ENCODE assay signal across 8 cellular contexts in genomic region chr7:135980665-135981180, GRCh38. TPM values are rescaled to one million over a fixed set of nuclear protein-coding genes. Genes with fewer than 3 reads are reported as not detected.
DNase-seq lines count a peak whose midpoint lies in the region; ATAC-seq, FAIRE-seq and TF ChIP-seq lines count a peak whose summit lies in the region.

No MANE protein-coding gene starts in this region.

- RAD21 ChIA-PET in GM12878 (lab: Charles Lee; ENCODE audit: unreplicated experiment), result interaction anchor here (1.3 to 1.7 kb wide), 2 partner anchors 35 to 38 kb away, joined by 3 to 5 read pairs; no protein-coding TSS in a partner anchor

- ATAC-seq in GM18907 (IDR thresholded peaks at IDR 0.05; ENCODE audit: unreplicated experiment), result peak; percentile 77
- ATAC-seq in HG03025 (IDR thresholded peaks at IDR 0.05; ENCODE audit: low FRiP score, unreplicated experiment), result peak; percentile 75
- ATAC-seq in GM12878, result peak; percentile 74

- TF ChIP-seq CTCF in SK-N-SH (IDR thresholded peaks at IDR 0.05), result no peak
- no peak for TF ChIP-seq CTCF in GM12878 (IDR thresholded peaks at IDR 0.05 in 2 of 3, conservative IDR thresholded peaks at IDR 0.05 in 1 of 3; ENCODE audit: control insufficient read depth in 2 of 3, extremely low read depth in 1 of 3, insufficient read depth in 1 of 3, low read depth in 3 of 3, low read length in 3 of 3)
- no peak for TF ChIP-seq CTCF in neural progenitor cell (IDR thresholded peaks at IDR 0.05)

- peaks cover 8% of the 10 kb centered on the region for H4K20me1 ChIP-seq in SK-N-SH (ENCODE audit: insufficient read depth)
- H4K20me1 ChIP-seq in GM12878 (ENCODE audit: control insufficient read depth, insufficient read depth), result no peaks in the 10 kb centered on the region
- H4K20me1 ChIP-seq in neural progenitor cell (ENCODE audit: low read depth), result peaks cover 8% of the 10 kb centered on the region

- H3K9ac ChIP-seq in SK-N-SH (peak overlapping the region; percentile 37; the same call in 1 of the 2 replicates), GM12878 (ENCODE audit: control insufficient read depth, insufficient read depth, low read length) (no peak overlapping the region), neural progenitor cell (no peak overlapping the region)

- TF ChIP-seq POLR2A in GM12878 (IDR thresholded peaks at IDR 0.05; ENCODE audit: low read depth, low read length), result 0 out of 2 replicates have a peak, but pooled peaks have one; percentile 29

- H3K4me2 ChIP-seq in SK-N-SH (peak overlapping the region; percentile 64), GM12878 (ENCODE audit: control insufficient read depth, insufficient read depth) (peak overlapping the region; percentile 91), neural progenitor cell (no peak overlapping the region)

- H3K4me1 ChIP-seq in SK-N-SH (ENCODE audit: control insufficient read depth in 1 of 2, insufficient read depth in 2 of 2, low read depth in 1 of 2, low read length in 1 of 2) (peaks cover 9 to 25% of the 10 kb centered on the region in 2 experiments), GM12878 (ENCODE audit: control insufficient read depth, insufficient read depth, low read length) (peaks cover 21% of the 10 kb centered on the region), neural progenitor cell (peaks cover 6% of the 10 kb centered on the region)

- no peaks in the 10 kb centered on the region for H3K36me3 ChIP-seq in SK-N-SH (replicated peaks in 1 of 2; ENCODE audit: control insufficient read depth in 1 of 2, insufficient read depth in 2 of 2, low read length in 1 of 2)
- H3K36me3 ChIP-seq in GM12878 (ENCODE audit: control insufficient read depth in 2 of 2, insufficient read depth in 2 of 2, low read length in 1 of 2), result no peaks in the 10 kb centered on the region
- peaks cover 4% of the 10 kb centered on the region for H3K36me3 ChIP-seq in neural progenitor cell

- in situ Hi-C loops in GM12878 (cut with MboI), result no loop called here

- H3K4me3 Mint-ChIP-seq in neural progenitor cell, result no peak overlapping the region

- H3K36me3 Mint-ChIP-seq in neural progenitor cell, result peaks cover 2% of the 10 kb centered on the region

- H3K27me3 ChIP-seq in SK-N-SH (ENCODE audit: insufficient read depth) (no peaks in the 10 kb centered on the region), GM12878 (replicated peaks in 1 of 2; ENCODE audit: control insufficient read depth in 2 of 2, insufficient read depth in 2 of 2, low read length in 1 of 2) (no peaks in the 10 kb centered on the region), neural progenitor cell (no peaks in the 10 kb centered on the region)

- peak overlapping the region; percentile 6 to 10; a peak in 2 of 4 replicates for H3K4me3 ChIP-seq in SK-N-SH (ENCODE audit: low read depth in 2 of 2, low read length in 1 of 2)
- peak overlapping the region; percentile 66 for H3K4me3 ChIP-seq in GM12878
- no peak overlapping the region for H3K4me3 ChIP-seq in neural progenitor cell

- BruUV-seq in GM12878 (replicated peaks; lab: Mats Ljungman, UMichigan), result no TSS peak

- no peak overlapping the region for H3K27ac Mint-ChIP-seq in neural progenitor cell

- 65% methylated on average over 3 of the region's 3 CpGs for WGBS in SK-N-SH (ENCODE audit: low lambda C conversion rate)
- WGBS in GM12878 (ENCODE audit: insufficient coverage, insufficient replicate concordance, low lambda C conversion rate, missing lambda C conversion rate), result 0% methylated on average over 3 of the region's 3 CpGs

- peak; percentile 61 for FAIRE-seq in GM12878 (lab: Jason Lieb, UNC)

- POLR2A ChIA-PET in SK-N-SH (lab: Yijun Ruan, JAX), result no interaction called here
- POLR2A ChIA-PET in GM12878 (lab: Charles Lee), result interaction anchor here (1.4 to 3.5 kb wide), 2 partner anchors 13 to 38 kb away, joined by 3 to 14 read pairs; no protein-coding TSS in a partner anchor

- H3F3A ChIP-seq in SK-N-SH (replicated peaks; ENCODE audit: insufficient read depth) (peaks cover 27% of the 10 kb centered on the region), neural progenitor cell (ENCODE audit: low read depth) (no peaks in the 10 kb centered on the region)

- H3K27me3 Mint-ChIP-seq in neural progenitor cell (ENCODE audit: insufficient read depth, low read depth), result peaks cover 4% of the 10 kb centered on the region

- H3K27ac ChIP-seq in SK-N-SH (ENCODE audit: low read depth in 2 of 2, low read length in 1 of 2), result peak overlapping the region; percentile 44 to 93; a peak in 3 of 4 replicates
- H3K27ac ChIP-seq in GM12878 (ENCODE audit: control insufficient read depth, insufficient read depth), result peak overlapping the region; percentile 75
- H3K27ac ChIP-seq in neural progenitor cell, result no peak overlapping the region

- H3K4me1 Mint-ChIP-seq in neural progenitor cell, result peaks cover 13% of the 10 kb centered on the region

- TF ChIP-seq RAD21 in SK-N-SH (IDR thresholded peaks at IDR 0.05; ENCODE audit: low read length) (no peak), GM12878 (IDR thresholded peaks at IDR 0.05; ENCODE audit: insufficient read depth, low read depth, low read length) (no peak)

- TF ChIP-seq EP300 in SK-N-SH (IDR thresholded peaks at IDR 0.05; ENCODE audit: borderline replicate concordance in 1 of 2, low read depth in 1 of 2, low read length in 1 of 2), result no peak
- TF ChIP-seq EP300 in GM12878 (IDR thresholded peaks at IDR 0.05; ENCODE audit: borderline replicate concordance in 1 of 2, control insufficient read depth in 1 of 2, low read depth in 2 of 2, low read length in 2 of 2), result no peak; a peak in 1 of 4 replicates

- H2AFZ ChIP-seq in SK-N-SH (ENCODE audit: low read depth), result peak overlapping the region; percentile 84
- no peak overlapping the region; the same call in 1 of the 2 replicates for H2AFZ ChIP-seq in GM12878 (ENCODE audit: control insufficient read depth, low read depth, low read length)
- peak overlapping the region; percentile 1 for H2AFZ ChIP-seq in neural progenitor cell (replicated peaks)

- H3K9me3 Mint-ChIP-seq in neural progenitor cell, result peaks cover 3% of the 10 kb centered on the region

- intact Hi-C loops in GM12878 (cut with micrococcal nuclease; ENCODE audit: unreplicated experiment), result loop anchor here (1.0 kb wide), 1 partner anchor 379 kb away; no protein-coding TSS in a partner anchor

- no peaks in the 10 kb centered on the region for H3K9me2 ChIP-seq in SK-N-SH

- DNase-seq in SK-N-SH, result no peak
- DNase-seq in GM12878 (ENCODE audit: low read depth, low spot score), result peak; percentile 95
- no peak for DNase-seq in neural progenitor cell (ENCODE audit: low spot score)
- no peak for DNase-seq in SW 1271 (lab: John Stamatoyannopoulos, UW)
- DNase-seq in epidermal melanocyte (ENCODE audit: insufficient read length, low spot score), result no peak
- DNase-seq in globus pallidus (ENCODE audit: low spot score), result no peak

- H3K9me3 ChIP-seq in SK-N-SH (0 out of 2 replicates have a peak, but pooled peaks cover 3% of the 10 kb centered on the region), GM12878 (replicated peaks; ENCODE audit: control insufficient read depth, insufficient read depth, low read length) (no peaks in the 10 kb centered on the region; the same call in 1 of the 3 replicates), neural progenitor cell (ENCODE audit: low read depth) (no peaks in the 10 kb centered on the region)

- CTCF ChIA-PET in SK-N-SH (lab: Yijun Ruan, JAX) (interaction anchor here (0.5 kb wide), 1 partner anchor 76 kb away, joined by 3 read pairs; no protein-coding TSS in a partner anchor), GM12878 (lab: Yijun Ruan, JAX) (interaction anchor here (0.8 to 2.7 kb wide), 3 partner anchors 13 to 101 kb away, joined by 3 to 8 read pairs (median 3); no protein-coding TSS in a partner anchor)

- SMC1A ChIA-PET in GM12878 (lab: Charles Lee; ENCODE audit: uncharacterized antibody, unreplicated experiment), result interaction anchor here (1.1 to 3.7 kb wide), 8 partner anchors 9 to 38 kb away, joined by 3 to 35 read pairs (median 7); no protein-coding TSS in a partner anchor

- H3K79me2 ChIP-seq in SK-N-SH (ENCODE audit: insufficient read depth) (peaks cover 15% of the 10 kb centered on the region), GM12878 (ENCODE audit: control insufficient read depth, insufficient read depth, low read length) (peaks cover 20% of the 10 kb centered on the region), neural progenitor cell (ENCODE audit: low read depth) (peaks cover 14% of the 10 kb centered on the region)

TF ChIP-seq in SK-N-SH, 30 proteins besides CTCF, POLR2A, EP300 and RAD21 (continues in another document):
- peak; percentile 63 for TF ChIP-seq TCF12 (IDR thresholded peaks at IDR 0.05)
- no peak for TF ChIP-seq MXI1 (IDR thresholded peaks at IDR 0.05; ENCODE audit: low read depth, low read length)
- no peak for TF ChIP-seq NFIC (IDR thresholded peaks at IDR 0.05; ENCODE audit: borderline replicate concordance)
- TF ChIP-seq RXRA (IDR thresholded peaks at IDR 0.05; ENCODE audit: borderline replicate concordance, low read depth), result no peak
- TF ChIP-seq JUND (IDR thresholded peaks at IDR 0.05), result no peak

RNA-seq across cellular contexts. Expression of gene MTPN, which starts 3.6 kb away (rescaled TPM):
- polyA plus RNA-seq in SK-N-SH (2012; rRNA removed) (135 and 155 TPM in 2 replicates), GM12878 (2011; rRNA removed) (146 and 178 TPM in 2 replicates), GM12878 (2014; fragmentation: Illumina TruSeq; extraction: Trizol) (129 and 156 TPM in 2 replicates), GM12878 (2014; fragmentation: Nextera tagmentation; extraction: Ambion mirVana) (10 to 100 TPM; 38.7 to 48.5 TPM), GM12878 (2014; rRNA removed) (80.1 and 82.2 TPM in 2 replicates), GM12878 (2016; fragmentation: Nextera tagmentation; extraction: Ambion mirVana) (10 to 100 TPM; 63.8 to 86.4 TPM)
- polyA plus RNA-seq in SK-N-SH (2012; cell fraction: cytosol; rRNA removed), result 199 and 225 TPM in 2 replicates
- 32.1 and 59.1 TPM in 2 replicates for polyA plus RNA-seq in SK-N-SH (2012; cell fraction: nucleus; rRNA removed)
- 36.3 and 40.3 TPM in 2 replicates for total RNA-seq in GM12878 (2013; cell fraction: nucleolus; rRNA removed)
- total RNA-seq in GM12878 (2014; rRNA removed) (108 and 112 TPM in 2 replicates), GM12878 (2014; rRNA removed; fragmentation: Illumina TruSeq; extraction: Trizol) (84.1 and 84.5 TPM in 2 replicates), GM12878 (2021) (143 and 144 TPM in 2 replicates), neural progenitor cell (ENCODE audit: low replicate concordance) (113 and 170 TPM in 2 replicates)
- polyA plus RNA-seq in GM12878 (2011; ENCODE audit: low read depth), result 39.8 TPM
- 72.4 and 80.3 TPM in 2 replicates for polyA plus RNA-seq in GM12878 (2011; cell fraction: cytosol; rRNA removed)
- 42.1 and 48.1 TPM in 2 replicates for polyA plus RNA-seq in GM12878 (2011; cell fraction: nucleus; rRNA removed)
- polyA plus RNA-seq in GM12878 (2012), result 82.0 and 94.0 TPM in 2 replicates
- polyA minus RNA-seq in GM12878 (2011; rRNA and poly(A)+ RNA removed), result 109 and 126 TPM in 2 replicates
- 75.0 and 78.2 TPM in 2 replicates for polyA minus RNA-seq in GM12878 (2011; cell fraction: cytosol; rRNA and poly(A)+ RNA removed)
- polyA minus RNA-seq in GM12878 (2011; cell fraction: nucleus; rRNA and poly(A)+ RNA removed), result 65.8 and 139 TPM in 2 replicates
